ENCODE assay signal across 8 cellular contexts in genomic region chr18:55586841-55587240, GRCh38. TPM values are rescaled to one million over a fixed set of nuclear protein-coding genes. Genes with fewer than 3 reads are reported as not detected.
DNase-seq lines count a peak whose midpoint lies in the region; ATAC-seq and TF ChIP-seq lines count a peak whose summit lies in the region.

No MANE protein-coding gene starts in this region.

- peaks cover 0 to 50% (median 37%) of the 10 kb centered on the region in 9 donors for H3K4me1 ChIP-seq in heart right ventricle
- peaks cover 2% of the 10 kb centered on the region for H3K4me1 ChIP-seq in right cardiac atrium (ENCODE audit: control insufficient read depth, insufficient read depth, low read length)
- peaks cover 43% of the 10 kb centered on the region for H3K4me1 ChIP-seq in smooth muscle cell (ENCODE audit: low read depth)

- H3K27ac ChIP-seq in heart right ventricle, result peak overlapping the region; percentile 7 to 95 (median 87)
- H3K27ac ChIP-seq in right cardiac atrium (ENCODE audit: low read length), result peak overlapping the region; percentile 64
- H3K27ac ChIP-seq in smooth muscle cell (ENCODE audit: low read depth), result peak overlapping the region; percentile 79

- peak overlapping the region; percentile 76 for H3K9ac ChIP-seq in smooth muscle cell (ENCODE audit: low read depth)

- H3K4me3 ChIP-seq in heart right ventricle (peak overlapping the region in 9 of 10 donors; percentile 49 to 78 (median 74)), WI38 (ENCODE audit: low read depth, low read length) (peak overlapping the region; percentile 79), right cardiac atrium (ENCODE audit: low read length) (peak overlapping the region; percentile 100), smooth muscle cell (peak overlapping the region; percentile 86)

- 14 to 16% methylated on average over 7 of the region's 7 CpGs for WGBS in heart right ventricle, 2 donors
- WGBS in right cardiac atrium, result 18% methylated on average over 7 of the region's 7 CpGs
- under 1% methylated on average over 6 of the region's 7 CpGs for WGBS in smooth muscle cell (ENCODE audit: low lambda C conversion rate)

- peak overlapping the region; percentile 94 for H3K4me2 ChIP-seq in smooth muscle cell

- H2AFZ ChIP-seq in smooth muscle cell (ENCODE audit: low read depth), result peak overlapping the region; percentile 85

- intact Hi-C loops in heart right ventricle (cut with DNase I) (loop anchor here in 9 of 10 donors (1.0 to 10.0 kb wide), 19 partner anchors 72 to 990 kb away; no protein-coding TSS in a partner anchor), Right ventricle myocardium inferior (cut with DNase I) (loop anchor here (2.0 to 10.0 kb wide), 7 partner anchors 145 to 345 kb away; no protein-coding TSS in a partner anchor), right cardiac atrium (cut with DNase I) (loop anchor here (5.0 to 10.0 kb wide), 6 partner anchors 62 to 988 kb away; no protein-coding TSS in a partner anchor)

- H3K79me2 ChIP-seq in smooth muscle cell (ENCODE audit: low read depth), result peaks cover 68% of the 10 kb centered on the region

- DNase-seq in heart right ventricle, result no peak
- DNase-seq in Right ventricle myocardium inferior (ENCODE audit: missing footprints), result no peak
- no peak for DNase-seq in right cardiac atrium
- no peak for DNase-seq in smooth muscle cell (lab: John Stamatoyannopoulos, UW; ENCODE audit: unreplicated experiment)
- DNase-seq in AML-193 (lab: John Stamatoyannopoulos, UW), result no peak
- no peak for DNase-seq in activated naive CD4-positive, alpha-beta T cell treated with Interleukin-2 at 50 U/mL for 16 hours
- DNase-seq in occipital lobe (lab: John Stamatoyannopoulos, UW), result no peak

- no peaks in the 10 kb centered on the region for H3K9me3 ChIP-seq in heart right ventricle
- no peaks in the 10 kb centered on the region for H3K9me3 ChIP-seq in right cardiac atrium (ENCODE audit: control insufficient read depth, low read length)
- no peaks in the 10 kb centered on the region for H3K9me3 ChIP-seq in smooth muscle cell (replicated peaks; ENCODE audit: low read depth)

- H3K36me3 ChIP-seq in heart right ventricle (peaks cover 0 to 21% (median 0%) of the 10 kb centered on the region in 9 donors), smooth muscle cell (ENCODE audit: low read depth) (no peaks in the 10 kb centered on the region)

- ATAC-seq in heart right ventricle (no peak), Right ventricle myocardium inferior (no peak), right cardiac atrium (no peak)

- TF ChIP-seq CTCF in heart right ventricle (IDR thresholded peaks at IDR 0.05) (no peak), WI38 (IDR thresholded peaks at IDR 0.05; ENCODE audit: low read depth, low read length) (no peak), smooth muscle cell (IDR thresholded peaks at IDR 0.05; ENCODE audit: borderline replicate concordance, insufficient read depth, poor library complexity, severe bottlenecking) (no peak)

- no peaks in the 10 kb centered on the region for H3K27me3 ChIP-seq in heart right ventricle
- no peaks in the 10 kb centered on the region for H3K27me3 ChIP-seq in right cardiac atrium (ENCODE audit: control insufficient read depth, insufficient read depth)
- no peaks in the 10 kb centered on the region for H3K27me3 ChIP-seq in smooth muscle cell (ENCODE audit: low read depth)

- peaks cover 4% of the 10 kb centered on the region for H3F3A ChIP-seq in smooth muscle cell (ENCODE audit: low read depth)

- no peaks in the 10 kb centered on the region for H4K20me1 ChIP-seq in smooth muscle cell (ENCODE audit: low read depth)

RNA-seq across cellular contexts. Expression of gene TCF4, which starts 1.2 kb away (rescaled TPM):
- total RNA-seq in heart right ventricle (10 to 100 TPM; 50.0 to 90.1 (median 70.5) TPM), Right ventricle myocardium inferior (57.8 TPM), right cardiac atrium (10 to 100 TPM; 51.8 to 73.6 (median 61.9) TPM), smooth muscle cell (120 and 141 TPM in 2 replicates), occipital lobe (1,429 TPM)
- polyA plus RNA-seq in heart right ventricle (10 to 100 TPM; 12.6 to 22.1 TPM), right cardiac atrium (17.3 TPM), smooth muscle cell (105 and 154 TPM in 2 replicates)

Comparison
In these comparisons a context has a peak if more than half of its experiments do, and no peak if none do; other contexts are left out.
1. RNA of gene TCF4, which starts 1.2 kb away (total RNA-seq): 1,429 TPM in occipital lobe (single experiment); 120 to 141 TPM in smooth muscle cell, 50.0 to 90.1 TPM in heart right ventricle, 51.8 to 73.6 TPM in right cardiac atrium and 57.8 TPM in Right ventricle myocardium inferior (single experiment); every median in the first group is over 10 times any median in the second.
2. Peak in every context shown above with its lines, with median percentiles within 50 percentile points of each other: H3K27ac ChIP-seq and H3K4me3 ChIP-seq.